Comparison of ENCODE assay signal across 1 cellular context in the genomic region with DNA sequence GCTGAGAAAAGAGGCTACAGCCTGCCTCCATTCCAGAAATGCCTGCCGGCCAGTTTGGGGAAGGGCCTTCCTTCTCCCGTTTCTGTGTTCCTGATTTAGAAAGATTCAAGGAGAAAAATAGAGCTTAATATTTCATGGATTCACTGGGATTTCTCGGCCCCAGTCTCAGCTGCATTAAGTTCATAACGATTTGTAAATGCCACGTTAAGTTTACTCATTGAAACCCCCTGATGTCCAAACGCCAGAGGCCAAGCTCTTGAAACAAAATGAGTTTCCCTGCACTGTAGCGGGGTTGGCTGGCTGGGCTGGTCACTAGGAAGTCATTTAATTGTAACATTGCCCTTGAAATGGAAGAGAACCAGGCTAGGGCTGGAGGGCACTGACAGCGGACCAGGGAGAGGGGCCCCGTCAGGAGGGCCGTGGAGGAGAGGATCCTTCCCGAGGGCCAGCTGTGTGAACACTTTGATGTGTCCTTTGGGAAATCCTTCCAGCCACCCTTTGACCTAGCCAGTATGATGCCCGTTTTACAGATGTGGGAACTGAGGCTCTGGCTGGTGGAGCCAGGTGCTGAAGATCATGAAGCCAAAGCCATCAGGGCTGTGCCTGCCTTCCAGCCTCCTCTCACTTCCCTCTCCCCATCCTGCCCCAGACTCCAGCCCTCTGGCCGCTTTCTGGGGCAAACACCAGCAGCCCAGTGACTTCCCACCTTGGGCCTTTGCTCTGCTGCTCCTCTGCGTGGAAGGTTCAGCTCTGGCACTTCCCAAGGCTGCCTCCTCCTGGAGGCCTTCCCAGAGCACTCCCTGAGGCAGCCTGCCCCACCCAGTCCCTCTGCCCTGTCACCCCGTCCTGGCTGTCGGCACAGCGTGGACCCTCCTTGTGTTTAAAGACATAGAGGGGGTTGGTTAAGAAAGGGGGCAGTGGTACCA.
TF ChIP-seq lines count a peak whose summit lies in the region.

No MANE protein-coding gene starts in this region.

TF ChIP-seq in K562, 482 proteins besides CTCF, POLR2A, EP300 and RAD21:
- TF ChIP-seq ZNF584 (CRISPR knock-in tag; IDR thresholded peaks at IDR 0.05; ENCODE audit: low read depth) (no peak), XRCC5 (IDR thresholded peaks at IDR 0.05; ENCODE audit: low read depth, low read length) (no peak), TCF7L2 (IDR thresholded peaks at IDR 0.05; ENCODE audit: low read depth, low read length) (no peak), CBX3 (IDR thresholded peaks at IDR 0.05; ENCODE audit: borderline replicate concordance in 1 of 2, low read length in 2 of 2) (no peak), ZFP36 (IDR thresholded peaks at IDR 0.05; ENCODE audit: low read depth, low read length, partially characterized antibody) (peak; percentile 72), COPS2 (conservative IDR thresholded peaks at IDR 0.05) (no peak), NR4A1 (CRISPR knock-in tag; IDR thresholded peaks at IDR 0.05) (no peak), NR4A1 (tag; IDR thresholded peaks at IDR 0.05) (no peak), ZBTB1 (CRISPR knock-in tag; IDR thresholded peaks at IDR 0.05; ENCODE audit: borderline replicate concordance, low read depth) (no peak), TAF9B (IDR thresholded peaks at IDR 0.05; ENCODE audit: partially characterized antibody) (no peak)
